27 cellular contexts compared by ENCODE assay signal in genomic region chr15:52689562-52689961, GRCh38.
"Had no signal": no experiment of that assay in that cellular context is flagged by ENCODE, and none has a peak within 500 bp of the region (broad histone marks: within the 10 kb centered on the region; RNA-seq: fewer than 3 reads in every experiment).

No MANE protein-coding gene starts in this region.

- H3K36me3 Mint-ChIP-seq: mesothelial cell of epicardium; natural killer cell treated with Interleukin-12 subunit alpha and Interleukin-12 subunit beta and Interleukin-15 and Interleukin-18, amount 100 ng/mL, for 72 hours; type B pancreatic cell had no signal

- H3K4me1 Mint-ChIP-seq: mesothelial cell of epicardium, neural crest cell had no signal

- H3K4me3 ChIP-seq: dorsolateral prefrontal cortex, left ventricle myocardium inferior, lung, mucosa of descending colon, prostate gland, right atrium auricular region, sigmoid colon, testis, tibial artery had no signal

- H3K36me3 ChIP-seq: left ventricle myocardium inferior, neutrophil, prostate gland, right atrium auricular region, sigmoid colon, tibial artery had no signal

- H3K27ac Mint-ChIP-seq: mesothelial cell of epicardium; naive B cell; natural killer cell treated with Interleukin-12 subunit alpha and Interleukin-12 subunit beta and Interleukin-15 and Interleukin-18, amount 100 ng/mL, for 72 hours; stimulated activated memory B cell treated with anti-CD40 and anti-IgM and Interleukin-4, amounts not matched to agents 10 μg/mL and 1 μg/mL and 100 μg/mL, for 72 hours; type B pancreatic cell had no signal

- DNase-seq: dorsolateral prefrontal cortex; effector CD4-positive, alpha-beta T cell; head of caudate nucleus; left cardiac atrium; left ventricle myocardium inferior; mesenchymal stem cell; mucosa of descending colon; naive B cell; sigmoid colon; stimulated activated CD4-positive, alpha-beta T cell treated with anti-CD3 and anti-CD28 coated beads, Interleukin-2, amount 100 ng/mL, for 24 hours; stimulated activated CD4-positive, alpha-beta T cell treated with anti-CD3 and anti-CD28 coated beads, Interleukin-4, amount 100 ng/mL, for 24 hours; stimulated activated naive CD8-positive, alpha-beta T cell treated with anti-CD3 and anti-CD28 coated beads, Interleukin-15, Interleukin-2, amounts not matched to agents 100 U/mL and 50 U/mL, for 24 hours; substantia nigra; testis; tibial artery had no signal

- H3K9me3 ChIP-seq: left ventricle myocardium inferior, mucosa of descending colon, neutrophil, prostate gland, right atrium auricular region, sigmoid colon, testis, tibial artery had no signal

- H3K9ac ChIP-seq: parathyroid adenoma had no signal

- H3K9me3 Mint-ChIP-seq: mesothelial cell of epicardium; natural killer cell treated with Interleukin-12 subunit alpha and Interleukin-12 subunit beta and Interleukin-15 and Interleukin-18, amount 100 ng/mL, for 72 hours; neural crest cell; type B pancreatic cell had no signal

- FAIRE-seq: colon, frontal cortex had no signal

- H3K79me2 ChIP-seq: parathyroid adenoma had no signal

- ATAC-seq: left cardiac atrium; mucosa of descending colon; natural killer cell treated with Interleukin-12 subunit alpha and Interleukin-12 subunit beta and Interleukin-15 and Interleukin-18, amount 100 ng/mL, for 72 hours; stimulated activated memory B cell treated with anti-CD40 and anti-IgM and Interleukin-4, amounts not matched to agents 10 μg/mL and 1 μg/mL and 100 μg/mL, for 72 hours; stimulated activated naive CD8-positive, alpha-beta T cell treated with anti-CD3 and anti-CD28 coated beads, Interleukin-15, Interleukin-2, amounts not matched to agents 100 U/mL and 50 U/mL, for 24 hours had no signal

- H2AFZ ChIP-seq: parathyroid adenoma had no signal

- H3K27me3 Mint-ChIP-seq: naive B cell; stimulated activated memory B cell treated with anti-CD40 and anti-IgM and Interleukin-4, amounts not matched to agents 10 μg/mL and 1 μg/mL and 100 μg/mL, for 72 hours had no signal

- H3K4me3 Mint-ChIP-seq: mesothelial cell of epicardium; naive B cell; natural killer cell treated with Interleukin-12 subunit alpha and Interleukin-12 subunit beta and Interleukin-15 and Interleukin-18, amount 100 ng/mL, for 72 hours; neural crest cell; stimulated activated memory B cell treated with anti-CD40 and anti-IgM and Interleukin-4, amounts not matched to agents 10 μg/mL and 1 μg/mL and 100 μg/mL, for 72 hours; type B pancreatic cell had no signal

- H3K27me3 ChIP-seq: neutrophil, right atrium auricular region, sigmoid colon, testis had no signal

- H3K27ac ChIP-seq: dorsolateral prefrontal cortex, left ventricle myocardium inferior, neutrophil, parathyroid adenoma, prostate gland, right atrium auricular region, sigmoid colon, testis, tibial artery had no signal

- H3K4me1 ChIP-seq: left ventricle myocardium inferior, parathyroid adenoma, prostate gland, right atrium auricular region, sigmoid colon, testis, tibial artery had no signal
